Comparison of ENCODE assay signal across 11 cellular contexts in the genomic region with DNA sequence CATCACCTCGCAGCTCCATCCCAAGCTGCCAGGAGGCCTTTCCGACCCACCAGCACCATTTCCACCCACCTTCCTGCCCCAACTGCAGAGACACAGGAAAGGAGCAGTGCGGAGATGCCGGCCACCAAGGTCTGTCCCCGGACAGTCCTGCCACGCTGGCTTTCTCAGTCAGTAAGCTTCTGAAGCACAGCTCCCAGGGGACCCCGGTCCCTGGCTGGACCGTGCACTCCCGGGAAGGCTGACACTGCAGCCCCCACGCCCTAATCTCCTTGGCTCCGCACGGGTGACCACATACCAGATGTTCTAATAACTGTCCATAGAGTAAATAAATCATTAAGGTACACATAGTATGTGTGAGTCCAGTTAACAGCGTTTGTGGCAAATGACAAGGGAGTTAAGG.
DNase-seq lines count a peak whose midpoint lies in the region; TF ChIP-seq lines count a peak whose summit lies in the region.
"Had no signal": no experiment of that assay in that cellular context is flagged by ENCODE, and none has a peak within 500 bp of the region (broad histone marks: within the 10 kb centered on the region; RNA-seq: fewer than 3 reads in every experiment).

No MANE protein-coding gene starts in this region.

- no peak overlapping the region for H3K4me3 ChIP-seq in ACC112 (ENCODE audit: low read depth, low read length)
- H3K4me3 ChIP-seq in CD4-positive, alpha-beta memory T cell (ENCODE audit: low read length in 2 of 2), result no peak overlapping the region

- intact Hi-C loops in CD4-positive, alpha-beta memory T cell (cut with micrococcal nuclease), result no loop called here

- peaks cover 70% of the 10 kb centered on the region for H3K4me1 Mint-ChIP-seq in osteocyte (ENCODE audit: unreplicated experiment)
- H3K4me1 Mint-ChIP-seq in CD4-positive, alpha-beta memory T cell, result peaks cover 0 to 8% (median 5%) of the 10 kb centered on the region in 4 donors

- peak; percentile 57 for DNase-seq in NCI-H82 (lab: John Stamatoyannopoulos, UW)
- no peak for DNase-seq in epithelial cell of prostate (ENCODE audit: low read depth, low spot score)
- DNase-seq in osteocyte (ENCODE audit: extremely low spot score, unreplicated experiment), result no peak
- no peak for DNase-seq in occipital lobe (lab: John Stamatoyannopoulos, UW)
- no peak for DNase-seq in CD4-positive, alpha-beta memory T cell
- DNase-seq in NCI-H2227 treated with DMSO at 0.1 percent for 48 hours (lab: John Stamatoyannopoulos, UW), result no peak
- DNase-seq in EL, result no peak
- DNase-seq: activated CD8-positive, alpha-beta memory T cell treated with anti-CD3 and anti-CD28 coated beads, Interleukin-2, amount 50 U/mL, for 4 hours; glutamatergic neuron; NK-92 treated with Interleukin-12 subunit alpha and Interleukin-12 subunit beta, amount 100 ng/mL, for 24 hours had no signal

- H3K4me3 Mint-ChIP-seq in osteocyte (ENCODE audit: unreplicated experiment), result no peak overlapping the region
- no peak overlapping the region for H3K4me3 Mint-ChIP-seq in CD4-positive, alpha-beta memory T cell

- H2AFZ ChIP-seq in ACC112 (ENCODE audit: low read length, unreplicated experiment), result no peak overlapping the region

- TF ChIP-seq CTCF in osteocyte (IDR thresholded peaks at IDR 0.05), result no peak

- peaks cover 68% of the 10 kb centered on the region for H3K79me2 ChIP-seq in ACC112 (ENCODE audit: control insufficient read depth, insufficient read depth, low read length, unreplicated experiment)

- POLR2A ChIA-PET in CD4-positive, alpha-beta memory T cell (lab: Charles Lee; ENCODE audit: partially characterized antibody), result no interaction called here

- peaks cover 38% of the 10 kb centered on the region for H3K4me1 ChIP-seq in ACC112 (ENCODE audit: control insufficient read depth, insufficient read depth, low read length, unreplicated experiment)
- no peaks in the 10 kb centered on the region for H3K4me1 ChIP-seq in CD4-positive, alpha-beta memory T cell (ENCODE audit: insufficient read depth, low read length)

- H3K27me3 Mint-ChIP-seq in osteocyte (ENCODE audit: unreplicated experiment), result no peaks in the 10 kb centered on the region
- no peaks in the 10 kb centered on the region for H3K27me3 Mint-ChIP-seq in CD4-positive, alpha-beta memory T cell

- no peaks in the 10 kb centered on the region for H3K9me3 ChIP-seq in CD4-positive, alpha-beta memory T cell (ENCODE audit: control insufficient read depth in 1 of 2, low read length in 2 of 2)

- peaks cover 18% of the 10 kb centered on the region; the same call in 1 of the 2 replicates for H3K36me3 ChIP-seq in ACC112 (ENCODE audit: insufficient read depth, low read length)
- H3K36me3 ChIP-seq in CD4-positive, alpha-beta memory T cell (ENCODE audit: insufficient read depth, low read length), result no peaks in the 10 kb centered on the region

- H3K9me3 Mint-ChIP-seq in osteocyte (ENCODE audit: unreplicated experiment), result no peaks in the 10 kb centered on the region
- H3K9me3 Mint-ChIP-seq in CD4-positive, alpha-beta memory T cell, result no peaks in the 10 kb centered on the region

- H3K27ac ChIP-seq in ACC112 (ENCODE audit: low read depth, low read length) (peak overlapping the region; percentile 98), epithelial cell of prostate (peak overlapping the region; percentile 28)
- no peak overlapping the region for H3K27ac ChIP-seq in CD4-positive, alpha-beta memory T cell (ENCODE audit: low read depth, low read length)

- H3K36me3 Mint-ChIP-seq in osteocyte (ENCODE audit: unreplicated experiment), result peaks cover 32% of the 10 kb centered on the region
- peaks cover 17 to 27% of the 10 kb centered on the region in 2 donors for H3K36me3 Mint-ChIP-seq in CD4-positive, alpha-beta memory T cell

- H3K27ac Mint-ChIP-seq in osteocyte (ENCODE audit: unreplicated experiment), result peak overlapping the region; percentile 77
- peak overlapping the region in 2 of 7 donors; percentile 42 to 62 for H3K27ac Mint-ChIP-seq in CD4-positive, alpha-beta memory T cell

- CTCF ChIA-PET in CD4-positive, alpha-beta memory T cell (lab: Charles Lee; ENCODE audit: partially characterized antibody), result no interaction called here

- no peaks in the 10 kb centered on the region for H3K27me3 ChIP-seq in ACC112 (ENCODE audit: insufficient read depth, low read length)
- no peaks in the 10 kb centered on the region for H3K27me3 ChIP-seq in CD4-positive, alpha-beta memory T cell (ENCODE audit: insufficient read depth, low read length)
